ENCODE assay signal across 8 cellular contexts in the genomic region with DNA sequence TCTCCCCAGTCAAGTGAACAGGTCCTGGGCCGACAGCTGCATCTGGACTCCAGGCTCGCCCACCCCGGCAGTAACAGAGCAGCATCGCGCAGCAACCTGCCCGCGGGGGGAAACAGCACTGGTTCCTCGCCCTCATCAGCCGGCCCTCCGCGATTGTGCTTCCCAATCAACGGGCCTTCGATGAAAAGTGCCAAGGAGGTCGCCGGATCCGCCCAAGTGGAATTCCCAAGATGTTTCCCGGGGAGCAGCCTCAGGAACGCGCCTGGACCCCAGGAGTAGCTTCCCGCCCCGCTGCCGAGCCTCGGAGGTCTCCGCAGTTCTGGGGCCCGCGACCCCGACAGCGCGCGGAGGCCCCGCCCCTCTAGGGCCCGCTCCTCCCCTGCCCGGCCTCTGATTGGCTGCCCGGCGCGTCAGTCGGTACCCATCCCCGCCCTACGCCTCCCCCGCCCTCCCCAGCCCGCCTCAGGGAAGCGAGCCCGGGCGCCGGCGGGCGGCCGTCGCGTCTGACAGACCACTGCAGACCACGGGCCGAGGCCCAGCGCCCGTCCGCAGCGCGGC. TPM values are rescaled to one million over a fixed set of nuclear protein-coding genes. Genes with fewer than 3 reads are reported as not detected.
A peak's percentile ranks its signal among the peaks of the same experiment; 100 is the strongest.
DNase-seq lines count a peak whose midpoint lies in the region; TF ChIP-seq lines count a peak whose summit lies in the region.

TSS of gene OTULINL (plus strand) at position 460 of the 558 bp plus-strand sequence. CDS start 103 bp downstream, outside the sequence.

- H3K79me2 ChIP-seq in DOHH2 (ENCODE audit: control insufficient read depth, low read length), result no peaks in the 10 kb centered on the region

- no peaks in the 10 kb centered on the region for H3K9me2 ChIP-seq in DOHH2 (replicated peaks; ENCODE audit: control insufficient read depth, low read length)

- H3K9ac ChIP-seq in subcutaneous abdominal adipose tissue (ENCODE audit: low read length in 5 of 5), result peak within 1 kb of the TSS in 4 of 5 donors; percentile 44 to 72 (median 65)

- H3K27me3 ChIP-seq in DOHH2 (ENCODE audit: control insufficient read depth, low read length), result peaks cover 61% of the 10 kb centered on the region
- H3K27me3 ChIP-seq in neuron (ENCODE audit: insufficient read depth, low read length), result peaks cover 6% of the 10 kb centered on the region
- H3K27me3 ChIP-seq in subcutaneous abdominal adipose tissue (ENCODE audit: control insufficient read depth in 5 of 5, insufficient read depth in 4 of 5, low read length in 5 of 5), result peaks cover 2 to 9% (median 5%) of the 10 kb centered on the region in 5 donors

- H3K4me1 ChIP-seq in DOHH2 (ENCODE audit: control insufficient read depth, low read length) (peaks cover 11% of the 10 kb centered on the region), neuron (ENCODE audit: insufficient read depth, low read length) (no peaks in the 10 kb centered on the region), subcutaneous abdominal adipose tissue (ENCODE audit: control insufficient read depth in 5 of 5, insufficient read depth in 5 of 5, low read length in 5 of 5) (peaks cover 0 to 26% (median 22%) of the 10 kb centered on the region in 5 donors)

- H3F3A ChIP-seq in DOHH2 (ENCODE audit: control insufficient read depth, insufficient read depth), result no peaks in the 10 kb centered on the region

- H2AFZ ChIP-seq in neuron (ENCODE audit: low read depth, low read length), result peak within 1 kb of the TSS; percentile 90

- H4K20me1 ChIP-seq in DOHH2 (ENCODE audit: control insufficient read depth, insufficient read depth, low read depth, low read length), result no peaks in the 10 kb centered on the region

- H3K9me3 ChIP-seq in DOHH2 (ENCODE audit: control insufficient read depth, insufficient read depth, low read length) (no peaks in the 10 kb centered on the region), neuron (ENCODE audit: low read length) (no peaks in the 10 kb centered on the region), subcutaneous abdominal adipose tissue (ENCODE audit: control insufficient read depth in 5 of 5, low read length in 5 of 5) (peaks cover 0 to 2% (median 0%) of the 10 kb centered on the region in 5 donors)

- peak within 1 kb of the TSS; percentile 73 for H3K4me2 ChIP-seq in DOHH2 (ENCODE audit: low read length)

- no peak within 1 kb of the TSS for H3K27ac ChIP-seq in DOHH2 (ENCODE audit: low read depth, low read length)
- H3K27ac ChIP-seq in subcutaneous abdominal adipose tissue (ENCODE audit: low read depth, low read length), result no peak within 1 kb of the TSS

- H3K4me3 ChIP-seq in DOHH2 (ENCODE audit: low read length), result peak within 1 kb of the TSS; percentile 69
- H3K4me3 ChIP-seq in foreskin fibroblast (ENCODE audit: low read depth in 1 of 2, low read length in 2 of 2), result peak within 1 kb of the TSS; percentile 52 to 64
- peak within 1 kb of the TSS; percentile 58 for H3K4me3 ChIP-seq in neuron (ENCODE audit: low read length)
- H3K4me3 ChIP-seq in subcutaneous abdominal adipose tissue (ENCODE audit: low read depth in 1 of 5, low read length in 5 of 5), result peak within 1 kb of the TSS; percentile 50 to 80 (median 69)

- TF ChIP-seq CTCF in DOHH2 (IDR thresholded peaks at IDR 0.05; ENCODE audit: low read depth, low read length, poor library complexity, severe bottlenecking), result no peak
- no peak for TF ChIP-seq CTCF in foreskin fibroblast (IDR thresholded peaks at IDR 0.05; ENCODE audit: low read depth, low read length)

- H3K36me3 ChIP-seq in DOHH2 (ENCODE audit: control insufficient read depth, low read length), result no peaks in the 10 kb centered on the region
- no peaks in the 10 kb centered on the region for H3K36me3 ChIP-seq in neuron (ENCODE audit: insufficient read depth, low read length)
- H3K36me3 ChIP-seq in subcutaneous abdominal adipose tissue (ENCODE audit: control insufficient read depth in 5 of 5, insufficient read depth in 5 of 5, low read length in 5 of 5), result no peaks in the 10 kb centered on the region

- DNase-seq in GOT3 (lab: John Stamatoyannopoulos, UW) (peak; percentile 46), LHCN-M2 (ENCODE audit: low read depth) (peak; percentile 54), SHP77 treated with DMSO at 0.1 percent for 48 hours (lab: John Stamatoyannopoulos, UW) (peak; percentile 85), foreskin fibroblast (peak; percentile 69 to 91)
- DNase-seq in activated effector memory CD4-positive, alpha-beta T cell treated with Interleukin-2 at 50 U/mL for 16 hours, result peak; percentile 78

RNA-seq across cellular contexts. Expression of gene OTULINL, which starts in this region (rescaled TPM):
- total RNA-seq in LHCN-M2 (2014; rRNA removed), result 0.34 and 0.58 TPM in 2 replicates
- polyA plus RNA-seq in LHCN-M2 (2012), result 0.02 TPM

Comparison
In these comparisons a context has a peak if more than half of its experiments do, and no peak if none do; other contexts are left out.
1. Peak in DNase-seq in LHCN-M2; RNA of the gene not detected or under 1 TPM.